In genomic region chr19:48186015-48186414, GRCh38 we compare ENCODE assay signal across 17 cellular contexts. TPM values are rescaled to one million over a fixed set of nuclear protein-coding genes. Genes with fewer than 3 reads are reported as not detected.
DNase-seq lines count a peak whose midpoint lies in the region; ATAC-seq and FAIRE-seq lines count a peak whose summit lies in the region.
"Had no signal": no experiment of that assay in that cellular context is flagged by ENCODE, and none has a peak within 500 bp of the region (broad histone marks: within the 10 kb centered on the region; RNA-seq: fewer than 3 reads in every experiment).

No MANE protein-coding gene starts in this region.

- DNase-seq in GM18507 (ENCODE audit: extremely low spot score, insufficient read length, low read depth) (no peak), germinal center (ENCODE audit: low spot score) (peak; percentile 47), superior temporal gyrus (ENCODE audit: extremely low spot score) (no peak), HuH-7.5 (ENCODE audit: low spot score) (no peak), H7 (no peak), NCI-H2227 (lab: John Stamatoyannopoulos, UW; ENCODE audit: unreplicated experiment) (no peak)
- DNase-seq: ACHN; CD4-positive, CD25-positive, alpha-beta regulatory T cell; DMS53; gastrocnemius medialis; NCI-H1092 treated with DMSO at 0.1 percent for 48 hours had no signal

- H3K27me3 ChIP-seq in H7 (ENCODE audit: control insufficient read depth, insufficient read depth, low read length), result no peaks in the 10 kb centered on the region
- H3K27me3 ChIP-seq: gastrocnemius medialis, neutrophil, SJSA1, tibial artery had no signal

- no peak overlapping the region for H3K4me3 ChIP-seq in H7 (ENCODE audit: insufficient read depth, low read depth, low read length)
- H3K4me3 ChIP-seq: gastrocnemius medialis, SJSA1, tibial artery had no signal

- FAIRE-seq in GM18507 (lab: Jason Lieb, UNC), result peak; percentile 78

- H3K36me3 ChIP-seq in H7 (replicated peaks; ENCODE audit: control insufficient read depth, insufficient read depth, low read length), result no peaks in the 10 kb centered on the region; the same call in none of the 2 replicates
- H3K36me3 ChIP-seq: gastrocnemius medialis had no signal

- ATAC-seq in GM21447 (IDR thresholded peaks at IDR 0.05; ENCODE audit: unreplicated experiment) (peak; percentile 62), HG03432 (IDR thresholded peaks at IDR 0.05; ENCODE audit: unreplicated experiment) (peak; percentile 36)
- ATAC-seq: activated T-helper 17 cell treated with anti-CD3 and anti-CD28 coated beads, Interleukin-2, amount 50 U/mL, for 72 hours; gastrocnemius medialis had no signal

RNA-seq across cellular contexts. Expression of gene ZSWIM9, which starts 15.5 kb away (rescaled TPM):
- total RNA-seq in H7 (2014; rRNA removed; shearing (Covaris generic)), result 1.7 and 3.0 TPM in 2 replicates

RNA-seq across cellular contexts. Expression of gene LIG1, which starts 15.9 kb away (rescaled TPM):
- 90.7 and 100 TPM in 2 replicates for total RNA-seq in H7 (2014; rRNA removed; shearing (Covaris generic))
